24 cellular contexts compared by ENCODE assay signal in the genomic region with DNA sequence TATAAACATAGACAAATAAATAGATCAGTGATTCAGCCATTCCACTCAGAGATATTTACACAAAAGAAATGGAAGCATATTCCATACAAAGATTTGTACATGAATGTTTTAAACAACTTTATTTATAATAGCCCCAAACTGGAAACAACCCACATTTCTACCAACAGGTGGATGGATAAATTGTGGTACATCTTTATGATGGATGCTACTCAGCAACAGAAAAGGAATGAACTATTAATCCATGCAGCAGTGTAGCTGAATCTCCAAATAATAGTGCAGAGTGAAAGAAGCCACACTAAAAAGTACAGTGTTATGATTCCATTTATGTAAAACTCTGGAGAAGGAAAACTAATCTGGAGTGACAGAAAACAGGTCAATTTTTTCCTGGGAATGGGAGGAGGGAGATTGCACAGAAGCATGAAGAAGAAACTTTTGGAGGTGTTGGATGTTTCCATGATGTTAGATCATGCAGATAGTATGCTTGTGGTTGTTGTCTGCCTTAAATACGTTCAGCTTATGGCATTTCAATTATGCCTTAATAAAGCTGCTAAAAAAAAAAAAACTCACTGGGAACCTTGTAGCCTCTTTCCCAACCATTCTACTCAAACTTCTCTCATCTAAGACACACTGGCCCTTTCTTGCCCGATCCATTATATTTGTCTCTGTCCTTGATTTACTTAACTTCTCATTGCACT.
"Had no signal": no experiment of that assay in that cellular context is flagged by ENCODE, and none has a peak within 500 bp of the region (broad histone marks: within the 10 kb centered on the region; RNA-seq: fewer than 3 reads in every experiment).

No MANE protein-coding gene starts in this region.

- H3K36me3 Mint-ChIP-seq: activated naive CD4-positive, alpha-beta T cell treated with anti-CD3 and anti-CD28 coated beads, Interleukin-2, amount 50 U/mL, for 24 hours; memory B cell had no signal

- H3K27me3 Mint-ChIP-seq: central memory CD8-positive, alpha-beta T cell; memory B cell had no signal

- H3K27me3 ChIP-seq: adrenal gland, breast epithelium, dorsolateral prefrontal cortex, gastrocnemius medialis, pancreas, transverse colon, uterus had no signal

- H3K4me3 ChIP-seq: adrenal gland, breast epithelium, dorsolateral prefrontal cortex, gastrocnemius medialis, pancreas, smooth muscle cell, transverse colon, uterus had no signal

- H3K9me3 ChIP-seq: adrenal gland, gastrocnemius medialis, pancreas, transverse colon, uterus had no signal

- H3K4me1 Mint-ChIP-seq: central memory CD8-positive, alpha-beta T cell; memory B cell; WTC11 had no signal

- H3K27ac ChIP-seq: adrenal gland, breast epithelium, dorsolateral prefrontal cortex, gastrocnemius medialis, pancreas, transverse colon, uterus had no signal

- H3K4me2 ChIP-seq: smooth muscle cell had no signal

- H3K36me3 ChIP-seq: adrenal gland, breast epithelium, gastrocnemius medialis, pancreas, transverse colon, uterus had no signal

- H3K9me3 Mint-ChIP-seq: effector memory CD8-positive, alpha-beta T cell had no signal

- H3K27ac Mint-ChIP-seq: activated naive CD4-positive, alpha-beta T cell treated with anti-CD3 and anti-CD28 coated beads, Interleukin-2, amount 50 U/mL, for 24 hours; effector memory CD8-positive, alpha-beta T cell; memory B cell; nephron; stimulated activated naive B cell treated with anti-CD40 and anti-IgM and Interleukin-4, amounts not matched to agents 10 μg/mL and 1 μg/mL and 100 μg/mL, for 72 hours; WTC11 had no signal

- H3K4me3 Mint-ChIP-seq: activated naive CD4-positive, alpha-beta T cell treated with anti-CD3 and anti-CD28 coated beads, Interleukin-2, amount 50 U/mL, for 24 hours; central memory CD8-positive, alpha-beta T cell; effector memory CD8-positive, alpha-beta T cell; memory B cell; nephron; stimulated activated naive B cell treated with anti-CD40 and anti-IgM and Interleukin-4, amounts not matched to agents 10 μg/mL and 1 μg/mL and 100 μg/mL, for 72 hours; WTC11 had no signal

- ATAC-seq: effector memory CD8-positive, alpha-beta T cell; esophagus mucosa; gastrocnemius medialis; left cardiac atrium; pancreas; sciatic nerve; stimulated activated naive B cell treated with anti-CD40 and anti-IgM and Interleukin-4, amounts not matched to agents 10 μg/mL and 1 μg/mL and 100 μg/mL, for 72 hours; WTC11 had no signal

- DNase-seq: activated gamma-delta T cell treated with Interleukin-2 at 50 U/mL for 16 hours; activated T-cell treated with anti-CD3 and anti-CD28 coated beads, Interleukin-2, amount 50 U/mL, for 1 hour; adrenal gland; dorsolateral prefrontal cortex; effector memory CD8-positive, alpha-beta T cell; gastrocnemius medialis; hypothalamus; left cardiac atrium; pancreas; stimulated activated CD4-positive, alpha-beta T cell treated with anti-CD3 and anti-CD28 coated beads, Interleukin-2, amount 100 ng/mL, for 48 hours; stimulated activated CD8-positive, alpha-beta memory T cell treated with anti-CD3 and anti-CD28 coated beads, Interleukin-4, amount 100 ng/mL, for 48 hours; stimulated activated naive B cell treated with anti-CD40 and anti-IgM and Interleukin-4, amounts not matched to agents 10 μg/mL and 1 μg/mL and 100 μg/mL, for 72 hours; T1000; transverse colon; uterus had no signal

- H3K4me1 ChIP-seq: adrenal gland, breast epithelium, pancreas, transverse colon, uterus had no signal
